Comparison of ENCODE assay signal across 11 cellular contexts in genomic region chr1:111463029-111463683, GRCh38. TPM values are rescaled to one million over a fixed set of nuclear protein-coding genes. Genes with fewer than 3 reads are reported as not detected.
DNase-seq lines count a peak whose midpoint lies in the region; ATAC-seq and TF ChIP-seq lines count a peak whose summit lies in the region.
"Had no signal": no experiment of that assay in that cellular context is flagged by ENCODE, and none has a peak within 500 bp of the region (broad histone marks: within the 10 kb centered on the region; RNA-seq: fewer than 3 reads in every experiment).

No MANE protein-coding gene starts in this region.

- WGBS in heart left ventricle, 4 donors: 32 to 57% (median 48%) methylated on average over 4 of the region's 4 CpGs

- peak overlapping the region in 1 of 12 donors; percentile 49 for H3K27ac ChIP-seq in heart left ventricle
- peak overlapping the region; percentile 76 for H3K27ac ChIP-seq in SJCRH30
- H3K27ac ChIP-seq: C4-2B had no signal

- H3K4me3 Mint-ChIP-seq in stimulated activated effector memory CD8-positive, alpha-beta T cell treated with anti-CD3 and anti-CD28 coated beads, Interleukin-12 subunit alpha, Interleukin-12 subunit beta, amount 100 ng/mL, for 72 hours: no peak overlapping the region

- peaks cover 0 to 26% (median 0%) of the 10 kb centered on the region in 12 donors for H3K4me1 ChIP-seq in heart left ventricle
- H3K4me1 ChIP-seq in SJCRH30: peaks cover 17% of the 10 kb centered on the region

- H3K4me3 ChIP-seq in heart left ventricle: no peak overlapping the region
- no peak overlapping the region for H3K4me3 ChIP-seq in SJCRH30
- no peak overlapping the region for H3K4me3 ChIP-seq in fibroblast of pulmonary artery (replicated peaks; ENCODE audit: low read depth, low read length)
- H3K4me3 ChIP-seq: GM12878 had no signal

- H3K36me3 ChIP-seq in heart left ventricle (peaks cover under 1 to 98% (median 62%) of the 10 kb centered on the region in 9 donors), SJCRH30 (peaks cover 41% of the 10 kb centered on the region)

- H3K9me3 Mint-ChIP-seq in stimulated activated effector memory CD8-positive, alpha-beta T cell treated with anti-CD3 and anti-CD28 coated beads, Interleukin-12 subunit alpha, Interleukin-12 subunit beta, amount 100 ng/mL, for 72 hours: no peaks in the 10 kb centered on the region

- intact Hi-C loops in heart left ventricle (cut with DNase I) (no loop called here), Right ventricle myocardium inferior (cut with DNase I) (no loop called here), left colon (cut with DNase I, micrococcal nuclease) (no loop called here)

- no peak for TF ChIP-seq CTCF in heart left ventricle (IDR thresholded peaks at IDR 0.05)
- TF ChIP-seq CTCF in fibroblast of pulmonary artery (IDR thresholded peaks at IDR 0.05; ENCODE audit: low read length, missing control alignments): no peak

- H3K27me3 ChIP-seq in heart left ventricle (no peaks in the 10 kb centered on the region), SJCRH30 (no peaks in the 10 kb centered on the region)

- H3K9me3 ChIP-seq in heart left ventricle: no peaks in the 10 kb centered on the region
- no peaks in the 10 kb centered on the region for H3K9me3 ChIP-seq in SJCRH30 (replicated peaks)

- H3K27ac Mint-ChIP-seq in stimulated activated effector memory CD8-positive, alpha-beta T cell treated with anti-CD3 and anti-CD28 coated beads, Interleukin-12 subunit alpha, Interleukin-12 subunit beta, amount 100 ng/mL, for 72 hours: peak overlapping the region; percentile 44

- no peak for DNase-seq in heart left ventricle
- DNase-seq in Right ventricle myocardium inferior (ENCODE audit: missing footprints): no peak
- peak; percentile 73 to 85 for DNase-seq in SJCRH30
- DNase-seq in fibroblast of pulmonary artery (ENCODE audit: low read depth): peak; percentile 38
- DNase-seq in stimulated activated effector memory CD8-positive, alpha-beta T cell treated with anti-CD3 and anti-CD28 coated beads, Interleukin-12 subunit alpha, Interleukin-12 subunit beta, amount 100 ng/mL, for 72 hours (ENCODE audit: low spot score in 2 of 2): peak in 1 of 2 donors; percentile 20
- no peak for DNase-seq in anterior cingulate cortex (lab: John Stamatoyannopoulos, UW)
- DNase-seq in left colon: no peak

- TF ChIP-seq POLR2A in heart left ventricle (IDR thresholded peaks at IDR 0.05): no peak

- ATAC-seq in heart left ventricle: peak; percentile 8 to 53 (median 39)
- no peak for ATAC-seq in Right ventricle myocardium inferior
- ATAC-seq in stimulated activated effector memory CD8-positive, alpha-beta T cell treated with anti-CD3 and anti-CD28 coated beads, Interleukin-12 subunit alpha, Interleukin-12 subunit beta, amount 100 ng/mL, for 72 hours: no peak
- ATAC-seq in left colon: no peak
- no peak for ATAC-seq in GM21526 (IDR thresholded peaks at IDR 0.05; ENCODE audit: low FRiP score, unreplicated experiment)
- ATAC-seq: GM12878 had no signal

- peaks cover 10% of the 10 kb centered on the region for H3K4me1 Mint-ChIP-seq in stimulated activated effector memory CD8-positive, alpha-beta T cell treated with anti-CD3 and anti-CD28 coated beads, Interleukin-12 subunit alpha, Interleukin-12 subunit beta, amount 100 ng/mL, for 72 hours

- peaks cover 69% of the 10 kb centered on the region for H3K36me3 Mint-ChIP-seq in stimulated activated effector memory CD8-positive, alpha-beta T cell treated with anti-CD3 and anti-CD28 coated beads, Interleukin-12 subunit alpha, Interleukin-12 subunit beta, amount 100 ng/mL, for 72 hours

RNA-seq across cellular contexts. Expression of gene C1orf162, which starts 10.6 kb away (rescaled TPM):
- 10 to 100 TPM in 2 of 9 donors, 1 to 10 TPM in 7; 2.3 to 45.1 (median 6.5) TPM for total RNA-seq in heart left ventricle
- polyA plus RNA-seq in heart left ventricle: 1 to 10 TPM; 6.8 to 9.3 TPM
- 9.5 TPM for total RNA-seq in Right ventricle myocardium inferior
- 0.13 and 0.24 TPM in 2 replicates for total RNA-seq in SJCRH30 (2014; rRNA removed; shearing (Covaris generic))
- 1 to 10 TPM; 4.4 to 5.6 TPM for total RNA-seq in left colon

RNA-seq across cellular contexts. Expression of gene ATP5PB, which starts 13.9 kb away (rescaled TPM):
- total RNA-seq in heart left ventricle (100 to 1,000 TPM; 394 to 878 (median 625) TPM), Right ventricle myocardium inferior (691 TPM), left colon (100 to 1,000 TPM; 410 to 461 TPM)
- polyA plus RNA-seq in heart left ventricle: 100 to 1,000 TPM; 563 to 710 TPM
- total RNA-seq in SJCRH30 (2014; rRNA removed; shearing (Covaris generic)): 527 and 545 TPM in 2 replicates

RNA-seq across cellular contexts. Expression of gene WDR77, which starts 14.1 kb away (rescaled TPM):
- total RNA-seq in heart left ventricle (10 to 100 TPM; 30.5 to 48.4 (median 34.0) TPM), Right ventricle myocardium inferior (27.5 TPM), left colon (10 to 100 TPM; 20.5 to 26.6 TPM)
- polyA plus RNA-seq in heart left ventricle: 10 to 100 TPM; 25.6 to 64.3 TPM
- total RNA-seq in SJCRH30 (2014; rRNA removed; shearing (Covaris generic)): 79.8 and 80.9 TPM in 2 replicates

RNA-seq across cellular contexts. Expression of gene OVGP1, which starts 35.6 kb away (rescaled TPM):
- total RNA-seq in heart left ventricle (1 to 10 TPM in 1 of 9 donors, under 1 TPM in 8; 0.30 to 1.4 (median 0.63) TPM), Right ventricle myocardium inferior (0.41 TPM), left colon (1 to 10 TPM; 1.6 to 3.1 TPM)
- polyA plus RNA-seq in heart left ventricle: under 1 TPM; 0.28 to 0.61 TPM
- total RNA-seq in SJCRH30 (2014; rRNA removed; shearing (Covaris generic)): 0.66 and 1.8 TPM in 2 replicates

RNA-seq across cellular contexts. Expression of gene ADORA3, which starts 40.3 kb away (rescaled TPM):
- 1 to 10 TPM in 7 of 9 donors, under 1 TPM in 2; 0.12 to 6.2 (median 2.2) TPM for total RNA-seq in heart left ventricle
- 1 to 10 TPM; 1.2 to 1.5 TPM for polyA plus RNA-seq in heart left ventricle
- total RNA-seq in Right ventricle myocardium inferior: 3.8 TPM
- total RNA-seq in SJCRH30 (2014; rRNA removed; shearing (Covaris generic)): 0.10 TPM in 1 of 2 replicates, not detected in the other
- 1 to 10 TPM; 2.1 to 4.7 TPM for total RNA-seq in left colon
- total RNA-seq: mononuclear cell had no signal

Comparison
In these comparisons a context has a peak if more than half of its experiments do, and no peak if none do; other contexts are left out.
1. ATAC-seq: peak in heart left ventricle (4 of 4); none in Right ventricle myocardium inferior (single experiment), stimulated activated effector memory CD8-positive, alpha-beta T cell treated with anti-CD3 and anti-CD28 coated beads, Interleukin-12 subunit alpha, Interleukin-12 subunit beta, amount 100 ng/mL, for 72 hours (single experiment), left colon (single experiment) and GM21526 (single experiment).
2. DNase-seq: peak in SJCRH30 (2 of 2) and fibroblast of pulmonary artery (single experiment); none in heart left ventricle (0 of 5), Right ventricle myocardium inferior (single experiment), anterior cingulate cortex (0 of 58) and left colon (0 of 2).